In the genomic region with DNA sequence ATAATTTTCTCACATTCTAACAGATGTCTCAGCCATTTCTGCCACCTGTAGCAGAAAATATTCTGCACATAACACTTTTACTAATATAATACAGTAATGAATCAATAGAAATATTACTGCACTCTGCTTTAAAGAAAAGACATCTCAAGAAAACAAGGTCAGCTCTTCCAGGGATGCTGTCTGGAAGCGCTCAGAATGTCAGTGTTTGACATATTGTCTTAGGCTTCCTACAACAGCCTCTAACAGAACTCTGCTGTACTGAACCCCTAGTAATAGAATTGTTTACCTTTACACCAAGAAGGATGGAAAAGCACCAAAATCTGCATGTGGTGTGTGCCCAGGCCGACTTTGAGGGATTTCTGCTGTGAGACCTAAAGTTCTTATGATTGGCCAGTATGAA, we compare ENCODE assay signal across 6 cellular contexts.
"Had no signal": no experiment of that assay in that cellular context is flagged by ENCODE, and none has a peak within 500 bp of the region (broad histone marks: within the 10 kb centered on the region; RNA-seq: fewer than 3 reads in every experiment).

No MANE protein-coding gene starts in this region.

- H3K4me3 ChIP-seq: K562 had no signal

- ATAC-seq: HepG2, K562 had no signal

- H3K27ac ChIP-seq: HL-60 had no signal

- DNase-seq: IMR-90, KBM-7, KG1 had no signal
